In the genomic region with DNA sequence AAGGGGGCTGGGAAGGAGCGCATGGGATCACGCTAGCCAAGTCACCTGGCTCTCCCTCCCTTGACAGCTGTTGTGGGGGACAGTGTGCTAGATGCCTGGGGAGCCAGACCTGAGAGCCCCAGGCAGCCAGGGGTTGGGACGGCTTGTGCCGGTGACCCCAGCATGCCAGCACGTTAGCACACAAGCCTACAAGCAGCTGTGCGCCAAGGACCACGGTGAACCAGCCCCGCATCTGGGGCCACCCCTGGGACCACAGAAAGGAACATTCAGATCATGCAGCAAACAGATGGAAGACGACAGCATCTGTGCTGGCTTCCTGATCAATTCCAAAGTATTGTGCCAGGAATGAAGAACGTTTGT, we compare ENCODE assay signal across 27 cellular contexts.
"Had no signal": no experiment of that assay in that cellular context is flagged by ENCODE, and none has a peak within 500 bp of the region (broad histone marks: within the 10 kb centered on the region; RNA-seq: fewer than 3 reads in every experiment).

No MANE protein-coding gene starts in this region.

- H3K27me3 ChIP-seq: ascending aorta, gastroesophageal sphincter had no signal

- H3K9me3 ChIP-seq: ascending aorta, esophagus squamous epithelium, gastroesophageal sphincter had no signal

- H3K4me3 ChIP-seq: ascending aorta, esophagus squamous epithelium, gastroesophageal sphincter had no signal

- H3K36me3 ChIP-seq: ascending aorta, esophagus squamous epithelium, gastroesophageal sphincter, WERI-Rb-1 had no signal

- H3K27ac ChIP-seq: ascending aorta, esophagus squamous epithelium, gastroesophageal sphincter, WERI-Rb-1 had no signal

- DNase-seq: activated B cell treated with CpG ODN at 0.5 μM for 24 hours; activated CD4-positive, alpha-beta memory T cell treated with anti-CD3 and anti-CD28 coated beads for 36 hours; activated CD4-positive, alpha-beta T cell treated with anti-CD3 and anti-CD28 coated beads for 48 hours; activated CD8-positive, alpha-beta memory T cell treated with anti-CD3 and anti-CD28 coated beads, Interleukin-2, amount 10 ng/mL, durations not matched to agents 7 days and 5 days; activated CD8-positive, alpha-beta memory T cell treated with anti-CD3 and anti-CD28 coated beads, Interleukin-2, amount 50 U/mL, for 4 hours; activated CD8-positive, alpha-beta T cell treated with anti-CD3 and anti-CD28 coated beads, Interleukin-2, amount 10 ng/mL, durations not matched to agents 7 days and 5 days; activated gamma-delta T cell; activated naive CD4-positive, alpha-beta T cell; activated naive CD4-positive, alpha-beta T cell treated with anti-CD3 and anti-CD28 coated beads, Interleukin-2, amount 10 ng/mL, durations not matched to agents 7 days and 5 days; activated naive CD8-positive, alpha-beta T cell treated with anti-CD3 and anti-CD28 coated beads, Interleukin-2, amount 10 ng/mL, durations not matched to agents 7 days and 5 days; activated T-cell treated with anti-CD3 and anti-CD28 coated beads, Interleukin-2, amount 50 U/mL, for 1 hour; activated T-cell treated with anti-CD3 and anti-CD28 coated beads, Interleukin-2, amount 50 U/mL, for 48 hours; cortex of kidney; dermis blood vessel endothelial cell; effector CD4-positive, alpha-beta T cell; effector memory CD8-positive, alpha-beta T cell; erythroblast; esophagus squamous epithelium; foreskin melanocyte; T-helper 1 cell; T-helper 17 cell; T1000; WERI-Rb-1 had no signal

- ATAC-seq: activated CD4-positive, CD25-positive, alpha-beta regulatory T cell treated with anti-CD3 and anti-CD28 coated beads, Interleukin-2, amount 50 U/mL, for 24 hours; activated CD8-positive, alpha-beta memory T cell treated with anti-CD3 and anti-CD28 coated beads, Interleukin-2, amount 10 ng/mL, durations not matched to agents 7 days and 5 days; activated CD8-positive, alpha-beta T cell treated with anti-CD3 and anti-CD28 coated beads, Interleukin-2, amount 10 ng/mL, durations not matched to agents 7 days and 5 days; activated naive CD4-positive, alpha-beta T cell treated with anti-CD3 and anti-CD28 coated beads, Interleukin-2, amount 50 U/mL, for 72 hours; effector memory CD8-positive, alpha-beta T cell; gastroesophageal sphincter; T-helper 17 cell had no signal

- H3K4me1 ChIP-seq: esophagus squamous epithelium, gastroesophageal sphincter had no signal
